In genomic region chr3:64417816-64418215, GRCh38 we compare ENCODE assay signal across 1 cellular context.
TF ChIP-seq lines count a peak whose summit lies in the region.

No MANE protein-coding gene starts in this region.

TF ChIP-seq in H1, 55 proteins besides CTCF, POLR2A, EP300 and RAD21 (continued from another document):
- no peak for TF ChIP-seq CHD7 (IDR thresholded peaks at IDR 0.05; ENCODE audit: insufficient replicate concordance, low read length)
